ENCODE assay signal across 16 cellular contexts in the genomic region with DNA sequence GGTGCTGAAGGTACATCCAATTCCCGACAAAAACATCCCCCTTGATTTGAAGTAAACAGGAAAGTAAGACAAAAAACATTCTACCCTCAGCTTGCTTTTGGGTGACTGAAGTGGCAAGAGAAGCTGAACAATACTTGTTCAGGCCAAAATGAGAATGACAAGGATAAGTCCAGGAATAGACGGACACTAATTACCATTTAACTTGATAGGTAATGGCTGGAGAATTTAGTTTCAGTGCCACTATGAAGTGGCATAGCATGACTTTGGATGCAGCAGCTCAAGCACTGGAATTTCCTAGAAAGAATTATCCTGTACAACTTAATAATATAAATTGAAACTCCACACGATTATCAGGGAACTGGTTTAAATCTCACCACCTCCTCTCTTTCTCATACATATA. TPM values are rescaled to one million over a fixed set of nuclear protein-coding genes. Genes with fewer than 3 reads are reported as not detected.
DNase-seq lines count a peak whose midpoint lies in the region; FAIRE-seq and TF ChIP-seq lines count a peak whose summit lies in the region.
"Had no signal": no experiment of that assay in that cellular context is flagged by ENCODE, and none has a peak within 500 bp of the region (broad histone marks: within the 10 kb centered on the region; RNA-seq: fewer than 3 reads in every experiment).

No MANE protein-coding gene starts in this region.

- H3K9ac ChIP-seq in KMS-11 (no peak overlapping the region), endocrine pancreas (ENCODE audit: control insufficient read depth, insufficient read depth, low read length) (no peak overlapping the region)
- H3K9ac ChIP-seq: SK-N-SH had no signal

- no peaks in the 10 kb centered on the region for H3K9me3 ChIP-seq in endocrine pancreas (ENCODE audit: control insufficient read depth, low read length)
- H3K9me3 ChIP-seq in osteoblast (ENCODE audit: low read depth, low read length): no peaks in the 10 kb centered on the region
- H3K9me3 ChIP-seq in transverse colon: no peaks in the 10 kb centered on the region
- H3K9me3 ChIP-seq: HAP-1, SK-N-SH had no signal

- H3K4me3 ChIP-seq in KMS-11 (IDR thresholded peaks at IDR 0.05; ENCODE audit: insufficient read depth, low read depth, low read length) (no peak overlapping the region), endocrine pancreas (ENCODE audit: control insufficient read depth, insufficient read depth, low read length) (peak overlapping the region; percentile 74), osteoblast (ENCODE audit: insufficient read depth, low read length) (no peak overlapping the region), transverse colon (no peak overlapping the region)
- H3K4me3 ChIP-seq: HAP-1 had no signal

- no peak for TF ChIP-seq CTCF in KMS-11 (conservative IDR thresholded peaks at IDR 0.05; ENCODE audit: low read depth, low read length)
- TF ChIP-seq CTCF in osteoblast (IDR thresholded peaks at IDR 0.05; ENCODE audit: extremely low read depth, low read depth, low read length): no peak
- no peak for TF ChIP-seq CTCF in transverse colon (IDR thresholded peaks at IDR 0.05)

- H2AFZ ChIP-seq in KMS-11 (ENCODE audit: low read depth): no peak overlapping the region
- H2AFZ ChIP-seq in osteoblast (ENCODE audit: low read length): peak overlapping the region; percentile 16

- in situ Hi-C loops in transverse colon (cut with MboI; ENCODE audit: low pct_ligation_motif_present in 1 of 4, low pct_unique_long_range_greater_than_20kb in 1 of 4, low sequenced_read_pairs in 3 of 4): loop anchor here (10.0 to 25.0 kb wide), 3 partner anchors 327 to 452 kb away; no protein-coding TSS in a partner anchor

- H3K4me1 ChIP-seq in KMS-11 (ENCODE audit: low read depth, poor library complexity, severe bottlenecking) (peaks cover 12% of the 10 kb centered on the region), endocrine pancreas (ENCODE audit: control insufficient read depth, insufficient read depth, low read length) (peaks cover 4% of the 10 kb centered on the region), osteoblast (ENCODE audit: insufficient read depth, low read length) (no peaks in the 10 kb centered on the region), transverse colon (no peaks in the 10 kb centered on the region)

- H3K27me3 ChIP-seq in KMS-11 (ENCODE audit: insufficient read depth, low read depth) (no peaks in the 10 kb centered on the region), endocrine pancreas (ENCODE audit: control insufficient read depth, insufficient read depth, low read length) (no peaks in the 10 kb centered on the region), osteoblast (ENCODE audit: insufficient read depth, low read length) (no peaks in the 10 kb centered on the region), transverse colon (no peaks in the 10 kb centered on the region)

- H4K20me1 ChIP-seq in KMS-11 (ENCODE audit: insufficient read depth) (no peaks in the 10 kb centered on the region), osteoblast (ENCODE audit: insufficient read depth, low read length) (no peaks in the 10 kb centered on the region)

- 63 to 71% methylated on average over 3 of the region's 3 CpGs for WGBS in transverse colon (ENCODE audit: low coverage in 1 of 2), 2 donors

- H3K79me2 ChIP-seq in KMS-11 (ENCODE audit: insufficient read depth, low read depth) (peaks cover 8% of the 10 kb centered on the region; the same call in 1 of the 2 replicates), osteoblast (ENCODE audit: insufficient read depth, low read length) (no peaks in the 10 kb centered on the region)

- FAIRE-seq in GM19239 (lab: Jason Lieb, UNC): peak; percentile 39
- FAIRE-seq: HTR-8/SVneo had no signal

- TF ChIP-seq POLR2A in erythroblast (IDR thresholded peaks at IDR 0.05; ENCODE audit: low read length) (no peak), transverse colon (IDR thresholded peaks at IDR 0.05) (no peak)

- H3K4me2 ChIP-seq in KMS-11 (0 out of 2 replicates have a peak overlapping the region, but pooled peaks have one; percentile 2), osteoblast (ENCODE audit: insufficient read depth, low read length) (peak overlapping the region; percentile 67)
- H3K4me2 ChIP-seq: SK-N-SH had no signal

- intact Hi-C loops in transverse colon (cut with DNase I; ENCODE audit: low total_unique reads): loop anchor here (5.0 kb wide), 1 partner anchor 327 kb away; no protein-coding TSS in a partner anchor

- H3K27ac ChIP-seq in KMS-11 (no peak overlapping the region), osteoblast (ENCODE audit: low read depth, low read length) (no peak overlapping the region), transverse colon (no peak overlapping the region)
- H3K27ac ChIP-seq: C4-2B, HL-60 had no signal

- TF ChIP-seq EP300 in transverse colon (IDR thresholded peaks at IDR 0.05; ENCODE audit: low read depth): no peak

- H3K36me3 ChIP-seq in KMS-11 (ENCODE audit: insufficient read depth) (no peaks in the 10 kb centered on the region), endocrine pancreas (ENCODE audit: control insufficient read depth, insufficient read depth, low read length) (no peaks in the 10 kb centered on the region), osteoblast (ENCODE audit: insufficient read depth, low read length) (no peaks in the 10 kb centered on the region), transverse colon (no peaks in the 10 kb centered on the region)
- H3K36me3 ChIP-seq: HAP-1 had no signal

- DNase-seq in GM19239 (ENCODE audit: insufficient read length, low spot score): no peak
- DNase-seq in osteoblast (ENCODE audit: insufficient read length, low spot score, missing footprints): no peak
- no peak for DNase-seq in erythroblast (lab: John Stamatoyannopoulos, UW)
- no peak for DNase-seq in transverse colon
- DNase-seq in NCI-H446 (lab: John Stamatoyannopoulos, UW): no peak
- DNase-seq: NCI-H1092, NCI-H1436 treated with DMSO at 0.1 percent for 48 hours, NCI-H2171, SHP77 treated with DMSO at 0.1 percent for 48 hours had no signal

RNA-seq across cellular contexts. Expression of a gene that starts 49.7 kb away (rescaled TPM):
- total RNA-seq in osteoblast (10.6 and 14.1 TPM in 2 replicates), transverse colon (10 to 100 TPM in 1 of 4 donors, 1 to 10 TPM in 2, not detected in 1; 3.3 to 73.2 (median 4.0) TPM)
